3 cellular contexts compared by ENCODE assay signal in genomic region chr19:30426864-30427263, GRCh38.
TF ChIP-seq lines count a peak whose summit lies in the region.

No MANE protein-coding gene starts in this region.

TF ChIP-seq in A549, 52 proteins besides CTCF, POLR2A, EP300 and RAD21 (continued from another document):
- TF ChIP-seq ESRRA (IDR thresholded peaks at IDR 0.05; ENCODE audit: borderline replicate concordance, low read length) (no peak), POLR2AphosphoS2 (conservative IDR thresholded peaks at IDR 0.05; ENCODE audit: low read length) (no peak), KDM1A (IDR thresholded peaks at IDR 0.05; ENCODE audit: low read depth) (no peak)

TF ChIP-seq in HEK293, 187 proteins besides CTCF, POLR2A, EP300 and RAD21 (continued from another document and continues in another):
- TF ChIP-seq ZNF571 (tag by site-specific recombination; IDR thresholded peaks at IDR 0.05) (0 out of 2 replicates have a peak, but pooled peaks have one; percentile 73), ZNF654 (tag by site-specific recombination; IDR thresholded peaks at IDR 0.05; ENCODE audit: low read depth) (no peak), HOXD13 (CRISPR knock-in tag; IDR thresholded peaks at IDR 0.05; ENCODE audit: borderline replicate concordance) (no peak), ZBTB8A (tag by site-specific recombination; IDR thresholded peaks at IDR 0.05) (no peak), ZFP41 (tag by site-specific recombination; IDR thresholded peaks at IDR 0.05; ENCODE audit: borderline replicate concordance) (no peak), ZNF157 (tag by site-specific recombination; IDR thresholded peaks at IDR 0.05) (peak; percentile 10; the same call in 1 of the 2 replicates), KLF8 (tag by site-specific recombination; IDR thresholded peaks at IDR 0.05) (no peak), ZBTB17 (tag by site-specific recombination; IDR thresholded peaks at IDR 0.05) (peak; percentile 82), ZNF132 (tag by site-specific recombination; IDR thresholded peaks at IDR 0.05; ENCODE audit: borderline replicate concordance) (no peak), ZNF433 (tag by site-specific recombination; IDR thresholded peaks at IDR 0.05; ENCODE audit: low read depth) (peak; percentile 5; the same call in 1 of the 2 replicates), SETDB1 (IDR thresholded peaks at IDR 0.05; ENCODE audit: insufficient read length, low read length) (no peak), ZNF626 (tag by site-specific recombination; IDR thresholded peaks at IDR 0.05) (no peak), ZNF777 (tag by site-specific recombination; IDR thresholded peaks at IDR 0.05; ENCODE audit: borderline replicate concordance) (no peak), ZEB2 (tag by site-specific recombination; IDR thresholded peaks at IDR 0.05) (no peak), GLIS1 (tag by site-specific recombination; IDR thresholded peaks at IDR 0.05) (no peak), TCF7L2 (IDR thresholded peaks at IDR 0.05; ENCODE audit: borderline replicate concordance, low read depth, low read length) (no peak), KLF17 (tag by site-specific recombination; IDR thresholded peaks at IDR 0.05) (no peak), ZNF155 (tag by site-specific recombination; IDR thresholded peaks at IDR 0.05) (peak; percentile 60; the same call in 1 of the 2 replicates), PRDM6 (tag by site-specific recombination; IDR thresholded peaks at IDR 0.05) (no peak), ZNF529 (tag by site-specific recombination; IDR thresholded peaks at IDR 0.05; ENCODE audit: insufficient replicate concordance) (no peak), ZNF639 (tag by site-specific recombination; IDR thresholded peaks at IDR 0.05) (no peak), ZNF175 (tag by site-specific recombination; IDR thresholded peaks at IDR 0.05) (no peak), ZNF140 (tag by site-specific recombination; IDR thresholded peaks at IDR 0.05) (no peak), ZNF544 (tag by site-specific recombination; IDR thresholded peaks at IDR 0.05) (peak; percentile 68; the same call in 1 of the 2 replicates), ZFP37 (tag by site-specific recombination; IDR thresholded peaks at IDR 0.05) (no peak), ZNF394 (tag by site-specific recombination; IDR thresholded peaks at IDR 0.05; ENCODE audit: borderline replicate concordance) (no peak), ZNF558 (tag by site-specific recombination; IDR thresholded peaks at IDR 0.05) (no peak), ZSCAN18 (tag by site-specific recombination; IDR thresholded peaks at IDR 0.05) (0 out of 2 replicates have a peak, but pooled peaks have one; percentile 16), ZNF837 (tag by site-specific recombination; IDR thresholded peaks at IDR 0.05) (no peak), ZNF184 (tag by site-specific recombination; IDR thresholded peaks at IDR 0.05) (no peak), ZNF416 (tag by site-specific recombination; IDR thresholded peaks at IDR 0.05) (no peak)

TF ChIP-seq in neural cell, 6 proteins besides CTCF, POLR2A, EP300 and RAD21 (continued from another document):
- TF ChIP-seq REST (IDR thresholded peaks at IDR 0.05; ENCODE audit: borderline replicate concordance): no peak
